ENCODE assay signal across 25 cellular contexts in genomic region chr5:107231191-107231590, GRCh38.
DNase-seq lines count a peak whose midpoint lies in the region; ATAC-seq, FAIRE-seq and TF ChIP-seq lines count a peak whose summit lies in the region.
"Had no signal": no experiment of that assay in that cellular context is flagged by ENCODE, and none has a peak within 500 bp of the region (broad histone marks: within the 10 kb centered on the region; RNA-seq: fewer than 3 reads in every experiment).

No MANE protein-coding gene starts in this region.

- H3K9me3 Mint-ChIP-seq in glutamatergic neuron (ENCODE audit: unreplicated experiment) = peaks cover 7% of the 10 kb centered on the region
- H3K9me3 Mint-ChIP-seq: CD4-positive, alpha-beta T cell had no signal

- no peak overlapping the region for H3K27ac ChIP-seq in caudate nucleus (ENCODE audit: low read depth, low read length)
- H3K27ac ChIP-seq: 22Rv1; A549; BLaER1 treated with 17β-estradiol and CSF1 and Interleukin-3, amounts not matched to agents 10 nM and 100 nM; C4-2B had no signal

- FAIRE-seq in D721Med (lab: Jason Lieb, UNC) = peak; percentile 48
- FAIRE-seq in H54 (lab: Jason Lieb, UNC) = peak; percentile 50
- FAIRE-seq: A549, GM12878, GM12892, GM18507 had no signal

- peaks cover 47% of the 10 kb centered on the region for H3K4me1 Mint-ChIP-seq in glutamatergic neuron (ENCODE audit: low read depth, unreplicated experiment)
- H3K4me1 Mint-ChIP-seq: B cell had no signal

- H3K27me3 Mint-ChIP-seq in glutamatergic neuron (ENCODE audit: unreplicated experiment) = peaks cover 2% of the 10 kb centered on the region
- H3K27me3 Mint-ChIP-seq: B cell; CD4-positive, alpha-beta T cell had no signal

- no peak for TF ChIP-seq CTCF in D721Med (IDR thresholded peaks at IDR 0.05; ENCODE audit: insufficient read depth, missing control alignments)
- no peak for TF ChIP-seq CTCF in glutamatergic neuron (IDR thresholded peaks at IDR 0.05; ENCODE audit: partially characterized antibody, unreplicated experiment)

- TF ChIP-seq POLR2A in H54 (IDR thresholded peaks at IDR 0.05; ENCODE audit: low read depth, low read length) = no peak

- no peaks in the 10 kb centered on the region for H3K36me3 Mint-ChIP-seq in glutamatergic neuron (ENCODE audit: unreplicated experiment)
- H3K36me3 Mint-ChIP-seq: CD8-positive, alpha-beta T cell had no signal

- DNase-seq in D721Med (ENCODE audit: insufficient read length, low spot score) (no peak), H54 (ENCODE audit: insufficient read length, low spot score) (no peak), glutamatergic neuron (no peak), caudate nucleus (lab: John Stamatoyannopoulos, UW) (no peak)
- DNase-seq: AML-193; Caco-2; Calu3; CD4-positive, alpha-beta T cell; CD8-positive, alpha-beta T cell; DMS 273 treated with DMSO at 0.1 percent for 48 hours; DMS153; DMS53; DMS79; DND-41; EL; GDM1 had no signal

- no peak for ATAC-seq in HG03045 (IDR thresholded peaks at IDR 0.05; ENCODE audit: unreplicated experiment)
- ATAC-seq: A549; CD8-positive, alpha-beta T cell; GM12878 had no signal

- H3K27ac Mint-ChIP-seq in glutamatergic neuron (ENCODE audit: unreplicated experiment) = peak overlapping the region; percentile 99
- H3K27ac Mint-ChIP-seq: B cell; CD4-positive, alpha-beta T cell; CD8-positive, alpha-beta T cell had no signal

- H3K4me3 Mint-ChIP-seq in glutamatergic neuron (ENCODE audit: unreplicated experiment) = no peak overlapping the region
- H3K4me3 Mint-ChIP-seq: B cell; CD4-positive, alpha-beta T cell; CD8-positive, alpha-beta T cell had no signal
